25 cellular contexts compared by ENCODE assay signal in the genomic region with DNA sequence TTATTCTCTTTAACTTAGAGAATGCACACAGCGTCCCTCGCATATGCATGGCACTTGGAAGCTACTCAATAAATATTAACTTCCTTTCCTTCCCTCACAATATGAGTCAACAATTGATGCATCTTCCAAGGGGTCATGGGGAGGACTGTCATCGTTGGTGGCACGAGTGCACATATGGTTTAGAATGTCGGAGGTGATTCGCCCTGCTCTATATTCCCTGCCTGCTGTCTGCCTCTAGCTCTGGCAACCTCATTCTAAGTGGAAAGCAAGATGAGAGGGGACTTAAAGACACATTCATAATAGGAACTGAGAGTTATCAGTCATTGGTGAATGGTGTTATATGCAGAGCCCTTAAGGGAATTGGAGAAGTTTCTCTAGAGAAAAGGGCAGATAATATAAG. TPM values are rescaled to one million over a fixed set of nuclear protein-coding genes. Genes with fewer than 3 reads are reported as not detected.
"Had no signal": no experiment of that assay in that cellular context is flagged by ENCODE, and none has a peak within 500 bp of the region (broad histone marks: within the 10 kb centered on the region; RNA-seq: fewer than 3 reads in every experiment).

No MANE protein-coding gene starts in this region.

- FAIRE-seq: keratinocyte, pancreas had no signal

- H3K4me3 ChIP-seq: cardiac muscle cell, lung, pancreas, sigmoid colon, suprapubic skin had no signal

- DNase-seq: activated CD4-positive, alpha-beta memory T cell treated with anti-CD3 and anti-CD28 coated beads for 36 hours; activated CD4-positive, alpha-beta T cell treated with anti-CD3 and anti-CD28 coated beads for 4 hours; activated CD8-positive, alpha-beta memory T cell treated with anti-CD3 and anti-CD28 coated beads, Interleukin-2, amount 10 ng/mL, durations not matched to agents 7 days and 5 days; activated naive CD4-positive, alpha-beta T cell; activated naive CD8-positive, alpha-beta T cell treated with anti-CD3 and anti-CD28 coated beads for 36 hours; amniotic stem cell; dermis blood vessel endothelial cell; effector memory CD8-positive, alpha-beta T cell; foreskin keratinocyte; glutamatergic neuron; hypothalamus; pancreas; sigmoid colon; T1000; trophoblast cell had no signal

- H3K36me3 Mint-ChIP-seq: activated naive CD8-positive, alpha-beta T cell treated with anti-CD3 and anti-CD28 coated beads for 36 hours; natural killer cell treated with Interleukin-12 subunit alpha and Interleukin-12 subunit beta and Interleukin-15 and Interleukin-18, amount 100 ng/mL, for 72 hours had no signal

- H3K4me3 Mint-ChIP-seq: activated CD4-positive, alpha-beta memory T cell treated with anti-CD3 and anti-CD28 coated beads for 36 hours; activated CD8-positive, alpha-beta memory T cell treated with anti-CD3 and anti-CD28 coated beads, Interleukin-2, amount 10 ng/mL, durations not matched to agents 7 days and 5 days; activated naive CD8-positive, alpha-beta T cell treated with anti-CD3 and anti-CD28 coated beads for 36 hours; effector memory CD8-positive, alpha-beta T cell; natural killer cell treated with Interleukin-12 subunit alpha and Interleukin-12 subunit beta and Interleukin-15 and Interleukin-18, amount 100 ng/mL, for 72 hours; stimulated activated naive CD8-positive, alpha-beta T cell treated with anti-CD3 and anti-CD28 coated beads, Interleukin-15, Interleukin-2, amounts not matched to agents 100 ng/mL and 50 ng/mL, for 24 hours had no signal

- H3K4me1 Mint-ChIP-seq: activated CD8-positive, alpha-beta memory T cell treated with anti-CD3 and anti-CD28 coated beads, Interleukin-2, amount 10 ng/mL, durations not matched to agents 7 days and 5 days had no signal

- H3K36me3 ChIP-seq: cardiac muscle cell, neutrophil, pancreas had no signal

- H3K4me1 ChIP-seq: foreskin keratinocyte, pancreas, sigmoid colon, suprapubic skin had no signal

- H3K27ac ChIP-seq: cardiac muscle cell, foreskin keratinocyte, neutrophil, pancreas, sigmoid colon, suprapubic skin had no signal

- H3K27ac Mint-ChIP-seq: activated CD4-positive, alpha-beta memory T cell treated with anti-CD3 and anti-CD28 coated beads for 36 hours; activated CD8-positive, alpha-beta memory T cell treated with anti-CD3 and anti-CD28 coated beads, Interleukin-2, amount 10 ng/mL, durations not matched to agents 7 days and 5 days; activated naive CD8-positive, alpha-beta T cell treated with anti-CD3 and anti-CD28 coated beads for 36 hours; effector memory CD8-positive, alpha-beta T cell; natural killer cell treated with Interleukin-12 subunit alpha and Interleukin-12 subunit beta and Interleukin-15 and Interleukin-18, amount 100 ng/mL, for 72 hours; stimulated activated naive CD8-positive, alpha-beta T cell treated with anti-CD3 and anti-CD28 coated beads, Interleukin-15, Interleukin-2, amounts not matched to agents 100 ng/mL and 50 ng/mL, for 24 hours had no signal

- H3K27me3 Mint-ChIP-seq: activated CD4-positive, alpha-beta memory T cell treated with anti-CD3 and anti-CD28 coated beads for 36 hours; activated CD8-positive, alpha-beta memory T cell treated with anti-CD3 and anti-CD28 coated beads, Interleukin-2, amount 10 ng/mL, durations not matched to agents 7 days and 5 days; activated naive CD8-positive, alpha-beta T cell treated with anti-CD3 and anti-CD28 coated beads for 36 hours; effector memory CD8-positive, alpha-beta T cell; natural killer cell treated with Interleukin-12 subunit alpha and Interleukin-12 subunit beta and Interleukin-15 and Interleukin-18, amount 100 ng/mL, for 72 hours; stimulated activated naive CD8-positive, alpha-beta T cell treated with anti-CD3 and anti-CD28 coated beads, Interleukin-15, Interleukin-2, amounts not matched to agents 100 ng/mL and 50 ng/mL, for 24 hours had no signal

- H3K9me3 Mint-ChIP-seq: activated CD4-positive, alpha-beta memory T cell treated with anti-CD3 and anti-CD28 coated beads for 36 hours; activated naive CD8-positive, alpha-beta T cell treated with anti-CD3 and anti-CD28 coated beads for 36 hours; effector memory CD8-positive, alpha-beta T cell; natural killer cell treated with Interleukin-12 subunit alpha and Interleukin-12 subunit beta and Interleukin-15 and Interleukin-18, amount 100 ng/mL, for 72 hours; stimulated activated naive CD8-positive, alpha-beta T cell treated with anti-CD3 and anti-CD28 coated beads, Interleukin-15, Interleukin-2, amounts not matched to agents 100 ng/mL and 50 ng/mL, for 24 hours had no signal

- H3K27me3 ChIP-seq: cardiac muscle cell, foreskin keratinocyte, neutrophil, pancreas, sigmoid colon, suprapubic skin had no signal

- ATAC-seq: activated CD8-positive, alpha-beta memory T cell treated with anti-CD3 and anti-CD28 coated beads, Interleukin-2, amount 10 ng/mL, durations not matched to agents 7 days and 5 days; effector memory CD8-positive, alpha-beta T cell; foreskin keratinocyte; left lobe of liver; natural killer cell treated with Interleukin-12 subunit alpha and Interleukin-12 subunit beta and Interleukin-15 and Interleukin-18, amount 100 ng/mL, for 72 hours; pancreas had no signal

- H3K9me3 ChIP-seq: neutrophil, pancreas, sigmoid colon, suprapubic skin had no signal

RNA-seq across cellular contexts. Expression of gene MAK, which starts 44.6 kb away (rescaled TPM):
- total RNA-seq: chondrocyte, fibroblast of lung, foreskin keratinocyte, left lobe of liver had no signal
- polyA plus RNA-seq: foreskin keratinocyte, keratinocyte had no signal
